Comparison of ENCODE assay signal across 1 cellular context in the genomic region with DNA sequence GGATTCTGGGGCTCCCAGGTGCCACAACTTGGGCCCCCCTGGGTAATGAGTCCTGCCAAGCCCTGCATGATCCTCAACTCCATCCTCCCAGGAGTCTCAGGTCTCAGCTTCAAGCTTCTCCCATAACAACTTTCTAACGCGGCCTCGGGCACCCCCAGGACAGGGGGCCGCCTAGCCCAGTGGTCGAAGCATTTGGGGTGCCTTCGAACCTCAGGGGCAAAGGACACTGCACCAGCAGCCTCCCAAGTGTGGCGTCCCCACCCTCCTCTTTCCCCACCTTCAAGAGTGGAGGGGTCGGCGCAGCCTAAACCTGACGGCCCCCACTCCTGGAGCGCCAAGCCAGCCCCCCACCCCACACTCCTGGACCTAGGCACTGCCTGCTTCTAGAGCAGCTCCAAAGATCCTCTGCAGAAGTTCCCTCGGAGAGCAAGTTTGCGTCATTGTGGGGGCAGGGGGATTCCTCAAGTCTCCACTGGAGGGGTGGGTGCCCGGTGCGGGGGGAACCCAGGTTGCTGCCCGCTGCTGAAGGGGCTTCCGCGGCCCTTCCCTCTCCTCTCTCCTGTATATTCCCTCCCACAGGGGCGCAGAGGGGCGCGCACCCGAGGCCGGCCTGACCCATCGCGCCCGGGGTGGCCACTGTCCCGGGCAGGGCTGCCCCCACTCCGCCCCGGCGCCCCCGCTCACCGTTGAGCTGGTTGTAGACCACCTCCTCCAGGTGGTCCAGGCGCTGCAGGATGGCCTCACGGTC.
TF ChIP-seq lines count a peak whose summit lies in the region.

No MANE protein-coding gene starts in this region.

TF ChIP-seq in neural cell, 6 proteins besides CTCF, POLR2A, EP300 and RAD21 (continued from another document):
- TF ChIP-seq, protein P1, sequence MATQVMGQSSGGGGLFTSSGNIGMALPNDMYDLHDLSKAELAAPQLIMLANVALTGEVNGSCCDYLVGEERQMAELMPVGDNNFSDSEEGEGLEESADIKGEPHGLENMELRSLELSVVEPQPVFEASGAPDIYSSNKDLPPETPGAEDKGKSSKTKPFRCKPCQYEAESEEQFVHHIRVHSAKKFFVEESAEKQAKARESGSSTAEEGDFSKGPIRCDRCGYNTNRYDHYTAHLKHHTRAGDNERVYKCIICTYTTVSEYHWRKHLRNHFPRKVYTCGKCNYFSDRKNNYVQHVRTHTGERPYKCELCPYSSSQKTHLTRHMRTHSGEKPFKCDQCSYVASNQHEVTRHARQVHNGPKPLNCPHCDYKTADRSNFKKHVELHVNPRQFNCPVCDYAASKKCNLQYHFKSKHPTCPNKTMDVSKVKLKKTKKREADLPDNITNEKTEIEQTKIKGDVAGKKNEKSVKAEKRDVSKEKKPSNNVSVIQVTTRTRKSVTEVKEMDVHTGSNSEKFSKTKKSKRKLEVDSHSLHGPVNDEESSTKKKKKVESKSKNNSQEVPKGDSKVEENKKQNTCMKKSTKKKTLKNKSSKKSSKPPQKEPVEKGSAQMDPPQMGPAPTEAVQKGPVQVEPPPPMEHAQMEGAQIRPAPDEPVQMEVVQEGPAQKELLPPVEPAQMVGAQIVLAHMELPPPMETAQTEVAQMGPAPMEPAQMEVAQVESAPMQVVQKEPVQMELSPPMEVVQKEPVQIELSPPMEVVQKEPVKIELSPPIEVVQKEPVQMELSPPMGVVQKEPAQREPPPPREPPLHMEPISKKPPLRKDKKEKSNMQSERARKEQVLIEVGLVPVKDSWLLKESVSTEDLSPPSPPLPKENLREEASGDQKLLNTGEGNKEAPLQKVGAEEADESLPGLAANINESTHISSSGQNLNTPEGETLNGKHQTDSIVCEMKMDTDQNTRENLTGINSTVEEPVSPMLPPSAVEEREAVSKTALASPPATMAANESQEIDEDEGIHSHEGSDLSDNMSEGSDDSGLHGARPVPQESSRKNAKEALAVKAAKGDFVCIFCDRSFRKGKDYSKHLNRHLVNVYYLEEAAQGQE (IDR thresholded peaks at IDR 0.05; ENCODE audit: borderline replicate concordance): no peak
- TF ChIP-seq SMC3 (conservative IDR thresholded peaks at IDR 0.05; ENCODE audit: poor library complexity): no peak
- TF ChIP-seq EZH2 (IDR thresholded peaks at IDR 0.05; ENCODE audit: borderline replicate concordance, insufficient read depth, low read length, poor library complexity, severe bottlenecking): no peak
